ENCODE assay signal across 26 cellular contexts in genomic region chr17:900336-900735, GRCh38.
DNase-seq lines count a peak whose midpoint lies in the region; ATAC-seq, FAIRE-seq and TF ChIP-seq lines count a peak whose summit lies in the region.
"Had no signal": no experiment of that assay in that cellular context is flagged by ENCODE, and none has a peak within 500 bp of the region (broad histone marks: within the 10 kb centered on the region; RNA-seq: fewer than 3 reads in every experiment).

No MANE protein-coding gene starts in this region.

- H3K27me3 ChIP-seq in HepG2 (ENCODE audit: control insufficient read depth in 1 of 2, insufficient read depth in 2 of 2, low read length in 2 of 2): no peaks in the 10 kb centered on the region
- H3K27me3 ChIP-seq in right lobe of liver: no peaks in the 10 kb centered on the region
- no peaks in the 10 kb centered on the region for H3K27me3 ChIP-seq in osteoblast (ENCODE audit: insufficient read depth, low read length)
- H3K27me3 ChIP-seq in vagina: no peaks in the 10 kb centered on the region
- H3K27me3 ChIP-seq in PC-9 (ENCODE audit: insufficient read depth, low read depth): no peaks in the 10 kb centered on the region
- no peaks in the 10 kb centered on the region for H3K27me3 ChIP-seq in Peyer's patch
- H3K27me3 ChIP-seq: body of pancreas, neural progenitor cell, testis had no signal

- in situ Hi-C loops in HepG2 (cut with HindIII; ENCODE audit: extremely low pct_ligation_motif_present, low pct_unique_long_range_greater_than_20kb): no loop called here

- TF ChIP-seq EP300 in HepG2 (IDR thresholded peaks at IDR 0.05; ENCODE audit: low read depth in 2 of 2, low read length in 2 of 2): no peak
- no peak for TF ChIP-seq EP300 in HepG2 (CRISPR knock-in tag; IDR thresholded peaks at IDR 0.05; ENCODE audit: borderline replicate concordance)

- TF ChIP-seq CTCF in HepG2 (CRISPR knock-in tag; IDR thresholded peaks at IDR 0.05) (no peak), right lobe of liver (IDR thresholded peaks at IDR 0.05) (no peak), fibroblast of the aortic adventitia (IDR thresholded peaks at IDR 0.05; ENCODE audit: insufficient read depth, low read length) (no peak), osteoblast (IDR thresholded peaks at IDR 0.05; ENCODE audit: extremely low read depth, low read depth, low read length) (no peak), vagina (IDR thresholded peaks at IDR 0.05) (no peak), PC-9 (conservative IDR thresholded peaks at IDR 0.05) (no peak), Peyer's patch (IDR thresholded peaks at IDR 0.05) (no peak)

- no peak for TF ChIP-seq RAD21 in HepG2 (CRISPR knock-in tag; IDR thresholded peaks at IDR 0.05)

- H3F3A ChIP-seq in PC-9 (ENCODE audit: insufficient read depth, low read depth): no peaks in the 10 kb centered on the region

- TF ChIP-seq POLR2A in HepG2 (IDR thresholded peaks at IDR 0.05; ENCODE audit: insufficient read depth in 1 of 2, low read depth in 2 of 2, low read length in 2 of 2) (no peak), right lobe of liver (IDR thresholded peaks at IDR 0.05) (no peak), vagina (IDR thresholded peaks at IDR 0.05) (no peak), Peyer's patch (IDR thresholded peaks at IDR 0.05) (no peak)

- WGBS in HepG2 (ENCODE audit: low lambda C conversion rate): 69% methylated on average over 4 of the region's 4 CpGs
- 45% methylated on average over 4 of the region's 4 CpGs for WGBS in right lobe of liver (ENCODE audit: insufficient coverage, low coverage, low lambda C conversion rate, missing lambda C conversion rate)

- H3K79me2 ChIP-seq in HepG2 (ENCODE audit: insufficient read depth, low read length): peaks cover 2% of the 10 kb centered on the region
- no peaks in the 10 kb centered on the region for H3K79me2 ChIP-seq in osteoblast (ENCODE audit: insufficient read depth, low read length)
- no peaks in the 10 kb centered on the region for H3K79me2 ChIP-seq in PC-9 (ENCODE audit: low read depth)

- no peaks in the 10 kb centered on the region for H3K36me3 ChIP-seq in HepG2 (replicated peaks in 1 of 2; ENCODE audit: control insufficient read depth in 1 of 2, insufficient read depth in 2 of 2, low read length in 2 of 2)
- no peaks in the 10 kb centered on the region for H3K36me3 ChIP-seq in right lobe of liver
- no peaks in the 10 kb centered on the region for H3K36me3 ChIP-seq in osteoblast (ENCODE audit: insufficient read depth, low read length)
- H3K36me3 ChIP-seq in vagina: no peaks in the 10 kb centered on the region
- no peaks in the 10 kb centered on the region for H3K36me3 ChIP-seq in PC-9 (ENCODE audit: low read depth)
- no peaks in the 10 kb centered on the region for H3K36me3 ChIP-seq in Peyer's patch
- H3K36me3 ChIP-seq: neural progenitor cell, WERI-Rb-1 had no signal

- DNase-seq in HepG2 (ENCODE audit: low spot score) (no peak), right lobe of liver (no peak), fibroblast of the aortic adventitia (ENCODE audit: low read depth) (peak; percentile 20), osteoblast (ENCODE audit: insufficient read length, low spot score, missing footprints) (no peak), vagina (ENCODE audit: extremely low spot score in 2 of 2) (no peak), PC-9 (no peak), Peyer's patch (no peak)
- DNase-seq in stimulated activated CD4-positive, alpha-beta T cell treated with anti-CD3 and anti-CD28 coated beads, Interleukin-15, amount 100 ng/mL, for 24 hours: no peak
- DNase-seq: activated CD4-positive, alpha-beta T cell treated with anti-CD3 and anti-CD28 coated beads, Interleukin-2, amount 50 U/mL, for 4 hours; activated CD8-positive, alpha-beta memory T cell treated with anti-CD3 and anti-CD28 coated beads, Interleukin-2, amount 50 U/mL, for 48 hours; body of pancreas; left colon; NCI-H187 treated with DMSO at 0.1 percent for 48 hours; NCI-H345; NK-92 treated with Interleukin-12 subunit alpha and Interleukin-12 subunit beta, amount 100 ng/mL, for 24 hours; T-helper 2 cell; testis; WERI-Rb-1 had no signal

- H3K4me1 ChIP-seq in HepG2 (ENCODE audit: insufficient read depth, low read length): peaks cover 16% of the 10 kb centered on the region
- H3K4me1 ChIP-seq in right lobe of liver: no peaks in the 10 kb centered on the region
- peaks cover 39% of the 10 kb centered on the region for H3K4me1 ChIP-seq in osteoblast (ENCODE audit: insufficient read depth, low read length)
- peaks cover 76% of the 10 kb centered on the region for H3K4me1 ChIP-seq in vagina
- no peaks in the 10 kb centered on the region for H3K4me1 ChIP-seq in PC-9 (replicated peaks; ENCODE audit: insufficient read depth)
- no peaks in the 10 kb centered on the region for H3K4me1 ChIP-seq in Peyer's patch

- ATAC-seq in HepG2: no peak
- ATAC-seq in right lobe of liver: no peak
- ATAC-seq: left colon had no signal

- POLR2A ChIA-PET in HepG2 (lab: Yijun Ruan, JAX) (interaction anchor here (1.2 kb wide), 1 partner anchor 30 kb away, joined by 3 read pairs; no protein-coding TSS in a partner anchor), PC-9 (lab: Charles Lee; ENCODE audit: unreplicated experiment) (no interaction called here)

- intact Hi-C loops in HepG2 (cut with micrococcal nuclease; ENCODE audit: unreplicated experiment) (no loop called here), right lobe of liver (cut with DNase I) (no loop called here), vagina (cut with DNase I) (no loop called here), PC-9 (cut with micrococcal nuclease; ENCODE audit: unreplicated experiment) (no loop called here)

- H4K20me1 ChIP-seq in HepG2 (ENCODE audit: insufficient read depth, low read length) (no peaks in the 10 kb centered on the region), osteoblast (ENCODE audit: insufficient read depth, low read length) (peaks cover 7% of the 10 kb centered on the region), PC-9 (ENCODE audit: insufficient read depth) (peaks cover 18% of the 10 kb centered on the region)

- CTCF ChIA-PET in HepG2 (lab: Yijun Ruan, JAX; ENCODE audit: low intra/inter-chr PET ratio, low total read pairs): no interaction called here
- CTCF ChIA-PET in PC-9 (lab: Charles Lee): no interaction called here

- BruUV-seq in HepG2 (replicated peaks; lab: Mats Ljungman, UMichigan): no TSS peak
- no TSS peak for BruUV-seq in PC-9 (replicated peaks; lab: Mats Ljungman, UMichigan)

- H3K9ac ChIP-seq in HepG2 (ENCODE audit: insufficient read depth, low read depth, low read length): no peak overlapping the region
- H3K9ac ChIP-seq: BLaER1 treated with 17β-estradiol and CSF1 and Interleukin-3, amounts not matched to agents 10 nM and 100 nM; KMS-11; neural progenitor cell had no signal

- H3K9me3 ChIP-seq in HepG2 (ENCODE audit: low read length) (no peaks in the 10 kb centered on the region), right lobe of liver (no peaks in the 10 kb centered on the region), osteoblast (ENCODE audit: low read depth, low read length) (no peaks in the 10 kb centered on the region), vagina (no peaks in the 10 kb centered on the region), PC-9 (ENCODE audit: insufficient read depth, low read depth) (no peaks in the 10 kb centered on the region), Peyer's patch (no peaks in the 10 kb centered on the region)
- H3K9me3 ChIP-seq: BLaER1 treated with 17β-estradiol and CSF1 and Interleukin-3, amounts not matched to agents 10 nM and 100 nM; body of pancreas; testis had no signal

- H3K4me2 ChIP-seq in HepG2 (ENCODE audit: low read depth, low read length) (no peak overlapping the region), osteoblast (ENCODE audit: insufficient read depth, low read length) (no peak overlapping the region), PC-9 (no peak overlapping the region)
- H3K4me2 ChIP-seq: KMS-11, neural progenitor cell had no signal

- FAIRE-seq in HepG2 (lab: Jason Lieb, UNC): no peak
- FAIRE-seq: colon, endometrium, frontal cortex, RCC 7860 had no signal

- H3K9me2 ChIP-seq in PC-9 (ENCODE audit: insufficient read depth): no peaks in the 10 kb centered on the region

- H2AFZ ChIP-seq in HepG2 (ENCODE audit: low read length) (no peak overlapping the region), osteoblast (ENCODE audit: low read length) (no peak overlapping the region), PC-9 (no peak overlapping the region)
- H2AFZ ChIP-seq: neural progenitor cell had no signal

- no peak overlapping the region for H3K27ac ChIP-seq in HepG2 (ENCODE audit: extremely low read length, insufficient read depth, low read length)
- no peak overlapping the region for H3K27ac ChIP-seq in right lobe of liver
- peak overlapping the region; percentile 23 for H3K27ac ChIP-seq in osteoblast (ENCODE audit: low read depth, low read length)
- peak overlapping the region; percentile 83 for H3K27ac ChIP-seq in vagina
- H3K27ac ChIP-seq in PC-9: no peak overlapping the region
- H3K27ac ChIP-seq in Peyer's patch: peak overlapping the region in 2 of 4 donors; percentile 10 to 26
- H3K27ac ChIP-seq: BLaER1 treated with 17β-estradiol and CSF1 and Interleukin-3, amounts not matched to agents 10 nM and 100 nM; KMS-11; neural progenitor cell; SK-N-MC; WERI-Rb-1 had no signal

- no peak overlapping the region for H3K4me3 ChIP-seq in HepG2 (replicated peaks in 1 of 3; ENCODE audit: insufficient read depth in 1 of 3, low read depth in 2 of 3, low read length in 3 of 3)
- no peak overlapping the region for H3K4me3 ChIP-seq in right lobe of liver
- H3K4me3 ChIP-seq in fibroblast of the aortic adventitia (ENCODE audit: low read depth, low read length): no peak overlapping the region
- no peak overlapping the region for H3K4me3 ChIP-seq in osteoblast (ENCODE audit: insufficient read depth, low read length)
- no peak overlapping the region for H3K4me3 ChIP-seq in vagina
- H3K4me3 ChIP-seq in PC-9: no peak overlapping the region
- no peak overlapping the region for H3K4me3 ChIP-seq in Peyer's patch
- H3K4me3 ChIP-seq: BLaER1 treated with 17β-estradiol and CSF1 and Interleukin-3, amounts not matched to agents 10 nM and 100 nM; body of pancreas; neural progenitor cell; SK-N-MC; testis had no signal

Comparison
In these comparisons a context has a peak if more than half of its experiments do, and no peak if none do; other contexts are left out.
1. H3K27ac ChIP-seq: peak in osteoblast (single experiment) and vagina (single experiment); none in HepG2 (single experiment), right lobe of liver (0 of 3) and PC-9 (single experiment).